Comparison of ENCODE assay signal across 15 cellular contexts in genomic region chr13:76148926-76149325, GRCh38.
DNase-seq lines count a peak whose midpoint lies in the region; ATAC-seq, FAIRE-seq and TF ChIP-seq lines count a peak whose summit lies in the region.
"Had no signal": no experiment of that assay in that cellular context is flagged by ENCODE, and none has a peak within 500 bp of the region (broad histone marks: within the 10 kb centered on the region; RNA-seq: fewer than 3 reads in every experiment).

No MANE protein-coding gene starts in this region.

- no peaks in the 10 kb centered on the region for H3K79me2 ChIP-seq in mammary epithelial cell (ENCODE audit: insufficient read depth, low read length)

- H3K27me3 ChIP-seq in mammary epithelial cell (ENCODE audit: insufficient read depth, low read length) (no peaks in the 10 kb centered on the region), mesenchymal stem cell (ENCODE audit: control insufficient read depth in 1 of 2, insufficient read depth in 1 of 2, low read length in 2 of 2) (no peaks in the 10 kb centered on the region)

- H2BK5ac ChIP-seq in mesenchymal stem cell (ENCODE audit: low read depth, low read length, poor library complexity, severe bottlenecking) = no peak overlapping the region

- CTCF ChIA-PET in mammary epithelial cell (lab: Charles Lee; ENCODE audit: low non-redundant PET) = no interaction called here

- H3K9ac ChIP-seq in mammary epithelial cell (ENCODE audit: insufficient read depth, low read length) = no peak overlapping the region
- peak overlapping the region; percentile 47 for H3K9ac ChIP-seq in mesenchymal stem cell (ENCODE audit: low read length)

- H3K79me1 ChIP-seq in mesenchymal stem cell (replicated peaks; ENCODE audit: low read length, poor library complexity, severe bottlenecking) = no peaks in the 10 kb centered on the region

- dilution Hi-C loops in mammary epithelial cell (cut with HindIII; ENCODE audit: low sequenced_read_pairs) = no loop called here

- ATAC-seq in Right ventricle myocardium inferior (no peak), GM21786 (IDR thresholded peaks at IDR 0.05; ENCODE audit: unreplicated experiment) (no peak)
- ATAC-seq in stimulated activated naive B cell treated with anti-CD40 and anti-IgM and Interleukin-4, amounts not matched to agents 10 μg/mL and 1 μg/mL and 100 μg/mL, for 72 hours (replicated peaks) = no peak
- ATAC-seq: activated T-helper 17 cell treated with anti-CD3 and anti-CD28 coated beads, Interleukin-2, amount 50 U/mL, for 72 hours; Panc1 had no signal

- no peak overlapping the region for H2AK5ac ChIP-seq in mesenchymal stem cell (ENCODE audit: low read length, severe bottlenecking)

- H3K27me3 Mint-ChIP-seq in stimulated activated naive B cell treated with anti-CD40 and anti-IgM and Interleukin-4, amounts not matched to agents 10 μg/mL and 1 μg/mL and 100 μg/mL, for 72 hours = no peaks in the 10 kb centered on the region
- H3K27me3 Mint-ChIP-seq: activated CD4-positive, alpha-beta T cell treated with anti-CD3 and anti-CD28 coated beads, Interleukin-2, amount 10 ng/mL, durations not matched to agents 7 days and 5 days; activated T-helper 17 cell treated with anti-CD3 and anti-CD28 coated beads, Interleukin-2, amount 50 U/mL, for 72 hours had no signal

- no peak for FAIRE-seq in HTR-8/SVneo (lab: Jason Lieb, UNC)
- FAIRE-seq: endothelial cell of umbilical vein had no signal

- H3K4me2 ChIP-seq in mammary epithelial cell (ENCODE audit: insufficient read depth, low read depth, low read length) = no peak overlapping the region
- no peak overlapping the region for H3K4me2 ChIP-seq in mesenchymal stem cell (ENCODE audit: low read length, poor library complexity, severe bottlenecking)

- no peaks in the 10 kb centered on the region for H3K4me1 Mint-ChIP-seq in stimulated activated naive B cell treated with anti-CD40 and anti-IgM and Interleukin-4, amounts not matched to agents 10 μg/mL and 1 μg/mL and 100 μg/mL, for 72 hours
- H3K4me1 Mint-ChIP-seq: activated CD4-positive, alpha-beta T cell treated with anti-CD3 and anti-CD28 coated beads, Interleukin-2, amount 10 ng/mL, durations not matched to agents 7 days and 5 days; activated T-helper 17 cell treated with anti-CD3 and anti-CD28 coated beads, Interleukin-2, amount 50 U/mL, for 72 hours; brain; CD14-positive monocyte had no signal

- H3K4me3 ChIP-seq in mammary epithelial cell (replicated peaks in 1 of 3; ENCODE audit: insufficient read depth in 1 of 3, low read depth in 2 of 3, low read length in 3 of 3) (no peak overlapping the region), mesenchymal stem cell (ENCODE audit: insufficient read depth in 1 of 2, low read depth in 1 of 2, low read length in 2 of 2) (no peak overlapping the region)

- no peaks in the 10 kb centered on the region for H4K20me1 ChIP-seq in mammary epithelial cell (ENCODE audit: insufficient read depth, low read length)

- no peaks in the 10 kb centered on the region for H3K4me1 ChIP-seq in mammary epithelial cell (ENCODE audit: insufficient read depth, low read length)
- peaks cover 3% of the 10 kb centered on the region for H3K4me1 ChIP-seq in mesenchymal stem cell (ENCODE audit: control insufficient read depth, insufficient read depth, low read depth, low read length)

- H3K14ac ChIP-seq in mesenchymal stem cell (ENCODE audit: low read length in 2 of 2) = peak overlapping the region in 1 of 2 experiments; percentile 41

- H2BK15ac ChIP-seq in mesenchymal stem cell (ENCODE audit: low read depth, poor library complexity, severe bottlenecking) = no peak overlapping the region

- H3K9me3 Mint-ChIP-seq in stimulated activated naive B cell treated with anti-CD40 and anti-IgM and Interleukin-4, amounts not matched to agents 10 μg/mL and 1 μg/mL and 100 μg/mL, for 72 hours = no peaks in the 10 kb centered on the region
- H3K9me3 Mint-ChIP-seq: activated CD4-positive, alpha-beta T cell treated with anti-CD3 and anti-CD28 coated beads, Interleukin-2, amount 10 ng/mL, durations not matched to agents 7 days and 5 days; activated T-helper 17 cell treated with anti-CD3 and anti-CD28 coated beads, Interleukin-2, amount 50 U/mL, for 72 hours; brain had no signal

- no peak overlapping the region for H2BK12ac ChIP-seq in mesenchymal stem cell (ENCODE audit: low read length in 2 of 2)

- no peak overlapping the region for H2BK120ac ChIP-seq in mesenchymal stem cell (ENCODE audit: low read depth, low read length)

- no peaks in the 10 kb centered on the region for H3K36me3 Mint-ChIP-seq in stimulated activated naive B cell treated with anti-CD40 and anti-IgM and Interleukin-4, amounts not matched to agents 10 μg/mL and 1 μg/mL and 100 μg/mL, for 72 hours
- H3K36me3 Mint-ChIP-seq: brain, CD14-positive monocyte had no signal

- H3K4ac ChIP-seq in mesenchymal stem cell (ENCODE audit: low read depth in 1 of 2, low read length in 2 of 2) = no peak overlapping the region

- no peak overlapping the region for H4K91ac ChIP-seq in mesenchymal stem cell (ENCODE audit: low read length)

- H3K27ac Mint-ChIP-seq in stimulated activated naive B cell treated with anti-CD40 and anti-IgM and Interleukin-4, amounts not matched to agents 10 μg/mL and 1 μg/mL and 100 μg/mL, for 72 hours = no peak overlapping the region
- H3K27ac Mint-ChIP-seq: activated CD4-positive, alpha-beta T cell treated with anti-CD3 and anti-CD28 coated beads, Interleukin-2, amount 10 ng/mL, durations not matched to agents 7 days and 5 days; activated T-helper 17 cell treated with anti-CD3 and anti-CD28 coated beads, Interleukin-2, amount 50 U/mL, for 72 hours; brain; CD14-positive monocyte had no signal

- H3K36me3 ChIP-seq in mammary epithelial cell (ENCODE audit: insufficient read depth, low read length) = no peaks in the 10 kb centered on the region
- H3K36me3 ChIP-seq in mesenchymal stem cell (ENCODE audit: control insufficient read depth in 1 of 2, insufficient read depth in 2 of 2, low read depth in 1 of 2, low read length in 2 of 2) = no peaks in the 10 kb centered on the region

- intact Hi-C loops in mammary epithelial cell (cut with micrococcal nuclease) (no loop called here), Right ventricle myocardium inferior (cut with DNase I) (no loop called here)

- WGBS in mammary epithelial cell (ENCODE audit: low coverage, missing lambda C conversion rate) = 59% methylated on average over 3 of the region's 3 CpGs
- WGBS in mesenchymal stem cell = no CpG with 5 or more reads among the region's 3 CpGs

- peak; percentile 36 for DNase-seq in AG09319 (ENCODE audit: extremely low read depth, low read depth)
- DNase-seq in HTR-8/SVneo (ENCODE audit: insufficient read length, low spot score) = peak; percentile 1
- DNase-seq in mammary epithelial cell = peak; percentile 39
- peak; percentile 66 for DNase-seq in mesenchymal stem cell
- no peak for DNase-seq in NCI-H2081 (lab: John Stamatoyannopoulos, UW)
- no peak for DNase-seq in Right ventricle myocardium inferior (ENCODE audit: missing footprints)
- no peak for DNase-seq in stimulated activated naive B cell treated with anti-CD40 and anti-IgM and Interleukin-4, amounts not matched to agents 10 μg/mL and 1 μg/mL and 100 μg/mL, for 72 hours
- DNase-seq: activated CD4-positive, alpha-beta T cell treated with anti-CD3 and anti-CD28 coated beads, Interleukin-2, amount 10 ng/mL, durations not matched to agents 7 days and 5 days; KBM-7 had no signal

- no TSS peak for BruUV-seq in mammary epithelial cell (replicated peaks; lab: Mats Ljungman, UMichigan)

- H3K27ac ChIP-seq in mammary epithelial cell (ENCODE audit: insufficient read depth, low read depth, low read length) (no peak overlapping the region), mesenchymal stem cell (ENCODE audit: low read length, poor library complexity, severe bottlenecking) (peak overlapping the region; percentile 23)

- no peak for TF ChIP-seq CTCF in AG09319 (IDR thresholded peaks at IDR 0.05; ENCODE audit: low read depth, low read length)
- no peak for TF ChIP-seq CTCF in mammary epithelial cell (conservative IDR thresholded peaks at IDR 0.05 in 1 of 2, IDR thresholded peaks at IDR 0.05 in 1 of 2; ENCODE audit: extremely low read depth in 1 of 2, insufficient read depth in 1 of 2, low read depth in 1 of 2, low read length in 2 of 2)

- H4K8ac ChIP-seq in mesenchymal stem cell (ENCODE audit: low read length) = no peak overlapping the region

- H2AFZ ChIP-seq in mammary epithelial cell (ENCODE audit: low read depth, low read length) (no peak overlapping the region), mesenchymal stem cell (ENCODE audit: low read depth, low read length) (peak overlapping the region; percentile 39)

- no peaks in the 10 kb centered on the region for H3K9me3 ChIP-seq in mammary epithelial cell (replicated peaks; ENCODE audit: insufficient read depth, low read length)
- no peaks in the 10 kb centered on the region for H3K9me3 ChIP-seq in mesenchymal stem cell (ENCODE audit: control insufficient read depth, low read length)

- no peak overlapping the region for H3K4me3 Mint-ChIP-seq in stimulated activated naive B cell treated with anti-CD40 and anti-IgM and Interleukin-4, amounts not matched to agents 10 μg/mL and 1 μg/mL and 100 μg/mL, for 72 hours
- H3K4me3 Mint-ChIP-seq: activated CD4-positive, alpha-beta T cell treated with anti-CD3 and anti-CD28 coated beads, Interleukin-2, amount 10 ng/mL, durations not matched to agents 7 days and 5 days; activated T-helper 17 cell treated with anti-CD3 and anti-CD28 coated beads, Interleukin-2, amount 50 U/mL, for 72 hours; brain; CD14-positive monocyte had no signal

- peak overlapping the region in 1 of 2 experiments; percentile 48 for H3K18ac ChIP-seq in mesenchymal stem cell (ENCODE audit: low read depth in 1 of 2, low read length in 2 of 2)

- no peak overlapping the region for H3K23ac ChIP-seq in mesenchymal stem cell (ENCODE audit: low read length in 2 of 2)

- in situ Hi-C loops in mammary epithelial cell (cut with MboI; ENCODE audit: low sequenced_read_pairs in 2 of 2) = no loop called here

Comparison
In these comparisons a context has a peak if more than half of its experiments do, and no peak if none do; other contexts are left out.
1. DNase-seq: peak in AG09319 (single experiment), HTR-8/SVneo (single experiment), mammary epithelial cell (single experiment) and mesenchymal stem cell (single experiment); none in NCI-H2081 (0 of 2), Right ventricle myocardium inferior (single experiment) and stimulated activated naive B cell treated with anti-CD40 and anti-IgM and Interleukin-4, amounts not matched to agents 10 μg/mL and 1 μg/mL and 100 μg/mL, for 72 hours (single experiment).